Comparison of ENCODE assay signal across 8 cellular contexts in the genomic region with DNA sequence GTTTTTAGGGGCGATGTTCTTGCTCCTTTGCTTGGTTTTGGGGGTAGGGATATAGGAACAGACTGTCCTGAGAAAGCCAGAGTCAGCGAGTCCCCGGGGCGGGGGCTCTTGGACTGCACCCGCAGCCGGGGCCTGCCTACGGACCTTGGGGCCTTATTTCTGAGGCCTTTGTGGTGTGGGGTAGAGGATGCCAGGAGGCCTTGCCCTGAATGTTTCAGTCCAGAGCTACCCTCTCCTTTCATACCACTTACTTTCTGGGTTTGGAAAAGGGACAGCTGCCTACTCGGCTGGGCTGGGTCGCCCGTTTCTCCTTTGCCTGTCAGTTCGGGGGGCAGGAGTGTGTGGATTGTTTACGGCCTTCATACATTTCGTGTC. TPM values are rescaled to one million over a fixed set of nuclear protein-coding genes. Genes with fewer than 3 reads are reported as not detected.
DNase-seq lines count a peak whose midpoint lies in the region; ATAC-seq and TF ChIP-seq lines count a peak whose summit lies in the region.

No MANE protein-coding gene starts in this region.

- DNase-seq in AG04450 (ENCODE audit: low read depth, low spot score) (no peak), activated B cell treated with CpG ODN at 0.5 μM for 24 hours (no peak), foreskin fibroblast (no peak), psoas muscle (no peak), G401 (ENCODE audit: low spot score) (no peak), midbrain (lab: John Stamatoyannopoulos, UW) (no peak)

- peaks cover 15% of the 10 kb centered on the region for H3K4me1 ChIP-seq in psoas muscle

- POLR2A ChIA-PET in AG04450 (lab: Yijun Ruan, JAX): interaction anchor here (0.9 to 1.6 kb wide), 2 partner anchors 9 to 36 kb away, joined by 3 to 13 read pairs; partner anchors contain the start of gene PTGR2
- POLR2A ChIA-PET in activated B cell treated with CpG ODN at 0.5 μM for 24 hours (lab: Charles Lee): interaction anchor here (0.7 to 2.5 kb wide), 10 partner anchors 9 to 829 kb away, joined by 3 to 30 read pairs (median 8); partner anchors contain the start of genes BBOF1, COQ6, ENTPD5 and FAM161B

- peak overlapping the region; percentile 90 for H3K4me3 ChIP-seq in AG04450 (ENCODE audit: low read depth, low read length)
- H3K4me3 ChIP-seq in foreskin fibroblast (ENCODE audit: low read depth in 1 of 2, low read length in 2 of 2): peak overlapping the region; percentile 92 to 98
- peak overlapping the region; percentile 89 for H3K4me3 ChIP-seq in psoas muscle

- H3K4me3 Mint-ChIP-seq in activated B cell treated with CpG ODN at 0.5 μM for 24 hours: peak overlapping the region; percentile 96

- no peaks in the 10 kb centered on the region for H3K27me3 ChIP-seq in AG04450 (ENCODE audit: control insufficient read depth, insufficient read depth, low read length)
- H3K27me3 ChIP-seq in psoas muscle (ENCODE audit: insufficient read depth in 3 of 3, low read length in 2 of 3): no peaks in the 10 kb centered on the region

- in situ Hi-C loops in G401 (cut with HindIII; ENCODE audit: low sequenced_read_pairs): no loop called here

- H3K27ac ChIP-seq in AG04450 (ENCODE audit: low read depth, low read length) (peak overlapping the region; percentile 95), psoas muscle (peak overlapping the region; percentile 94)

- 0 to 1% (median 1%) methylated on average over 11 to 13 of the region's 13 CpGs for WGBS in psoas muscle, 3 donors

- peaks cover 18% of the 10 kb centered on the region for H3K36me3 Mint-ChIP-seq in activated B cell treated with CpG ODN at 0.5 μM for 24 hours (ENCODE audit: low read depth)

- intact Hi-C loops in activated B cell treated with CpG ODN at 0.5 μM for 24 hours (cut with micrococcal nuclease) (loop anchor here (2.0 to 5.0 kb wide), 3 partner anchors 132 to 876 kb away; partner anchors contain the start of genes BBOF1, ENTPD5 and YLPM1), psoas muscle (cut with DNase I) (loop anchor here in 1 of 2 donors (5.0 kb wide), 1 partner anchor 100 kb away; no protein-coding TSS in a partner anchor)

- H3K27ac Mint-ChIP-seq in activated B cell treated with CpG ODN at 0.5 μM for 24 hours: peak overlapping the region; percentile 96

- peaks cover 42% of the 10 kb centered on the region for H3K4me1 Mint-ChIP-seq in activated B cell treated with CpG ODN at 0.5 μM for 24 hours

- H3K27me3 Mint-ChIP-seq in activated B cell treated with CpG ODN at 0.5 μM for 24 hours: no peaks in the 10 kb centered on the region

- H3K9me3 Mint-ChIP-seq in activated B cell treated with CpG ODN at 0.5 μM for 24 hours: no peaks in the 10 kb centered on the region

- CTCF ChIA-PET in AG04450 (lab: Charles Lee) (no interaction called here), activated B cell treated with CpG ODN at 0.5 μM for 24 hours (lab: Charles Lee) (interaction anchor here (0.5 to 3.8 kb wide), 2 partner anchors 23 to 158 kb away, joined by 3 to 13 read pairs; no protein-coding TSS in a partner anchor)

- TF ChIP-seq CTCF in AG04450 (IDR thresholded peaks at IDR 0.05; ENCODE audit: low read depth, low read length) (no peak), activated B cell treated with CpG ODN at 0.5 μM for 24 hours (IDR thresholded peaks at IDR 0.05) (no peak), foreskin fibroblast (IDR thresholded peaks at IDR 0.05; ENCODE audit: low read depth, low read length) (no peak), psoas muscle (IDR thresholded peaks at IDR 0.05) (no peak)

- peaks cover 0 to 8% of the 10 kb centered on the region in 2 donors for H3K36me3 ChIP-seq in psoas muscle (ENCODE audit: insufficient read depth in 1 of 2, low read depth in 1 of 2)

- H3K9me3 ChIP-seq in AG04450 (ENCODE audit: control insufficient read depth, insufficient read depth, low read length) (no peaks in the 10 kb centered on the region; the same call in 1 of the 2 replicates), psoas muscle (no peaks in the 10 kb centered on the region)

- ATAC-seq in GM19023 (IDR thresholded peaks at IDR 0.05; ENCODE audit: unreplicated experiment): peak; percentile 32
- ATAC-seq in HG03354 (IDR thresholded peaks at IDR 0.05; ENCODE audit: poor library complexity, severe bottlenecking, unreplicated experiment): peak; percentile 33
- ATAC-seq in activated B cell treated with CpG ODN at 0.5 μM for 24 hours (ENCODE audit: low read depth): peak; percentile 19
- peak; percentile 32 to 53 (median 34) for ATAC-seq in psoas muscle

RNA-seq across cellular contexts. Expression of gene ZNF410, which starts 0.4 kb away (rescaled TPM):
- polyA plus RNA-seq in AG04450 (2011; rRNA removed): 54.5 and 55.3 TPM in 2 replicates
- polyA minus RNA-seq in AG04450 (2011; rRNA and poly(A)+ RNA removed): 41.0 and 51.4 TPM in 2 replicates
- 58.4 and 64.7 TPM in 2 replicates for total RNA-seq in activated B cell treated with CpG ODN at 0.5 μM for 24 hours
- total RNA-seq in psoas muscle: 10 to 100 TPM; 13.1 to 22.7 (median 21.1) TPM
- polyA plus RNA-seq in psoas muscle: 10 to 100 TPM; 16.0 to 40.6 (median 26.9) TPM
- total RNA-seq in G401 (2014; rRNA removed; shearing (Covaris generic)): 51.9 and 63.0 TPM in 2 replicates

RNA-seq across cellular contexts. Expression of gene PTGR2, which starts 35.5 kb away (rescaled TPM):
- 4.5 and 6.9 TPM in 2 replicates for polyA plus RNA-seq in AG04450 (2011; rRNA removed)
- 1.6 and 1.9 TPM in 2 replicates for polyA minus RNA-seq in AG04450 (2011; rRNA and poly(A)+ RNA removed)
- 4.6 and 4.8 TPM in 2 replicates for total RNA-seq in activated B cell treated with CpG ODN at 0.5 μM for 24 hours
- 10 to 100 TPM; 12.3 to 23.8 (median 20.4) TPM for total RNA-seq in psoas muscle
- polyA plus RNA-seq in psoas muscle: 10 to 100 TPM in 2 of 3 donors, 1 to 10 TPM in 1; 7.9 to 11.5 (median 11.2) TPM
- 2.1 and 6.6 TPM in 2 replicates for total RNA-seq in G401 (2014; rRNA removed; shearing (Covaris generic))
